ENCODE assay signal across 8 cellular contexts in genomic region chr7:129188372-129188891, GRCh38. TPM values are rescaled to one million over a fixed set of nuclear protein-coding genes. Genes with fewer than 3 reads are reported as not detected.
DNase-seq lines count a peak whose midpoint lies in the region; ATAC-seq and TF ChIP-seq lines count a peak whose summit lies in the region.

TSS of gene SMO (plus strand) at chr7:129188633. CDS start at chr7:129189152, 519 bp downstream.

- TF ChIP-seq EP300 in sigmoid colon (IDR thresholded peaks at IDR 0.05): no peak

- TF ChIP-seq POLR2A in sigmoid colon (IDR thresholded peaks at IDR 0.05): no peak

- peak within 1 kb of the TSS; percentile 65 for H3K4me3 ChIP-seq in Jurkat, Clone E6-1 (ENCODE audit: low read length)
- H3K4me3 ChIP-seq in ascending aorta (peak within 1 kb of the TSS; percentile 86 to 93), iPS DF 6.9 (ENCODE audit: low read length) (peak within 1 kb of the TSS; percentile 88), sigmoid colon (peak within 1 kb of the TSS; percentile 42 to 93 (median 72))

- H3K9me3 ChIP-seq in ascending aorta (no peaks in the 10 kb centered on the region), iPS DF 6.9 (ENCODE audit: control insufficient read depth, insufficient read depth, low read length) (no peaks in the 10 kb centered on the region), sigmoid colon (no peaks in the 10 kb centered on the region)

- intact Hi-C loops in ascending aorta (cut with DNase I): loop anchor here (1.0 kb wide), 1 partner anchor 18 kb away; no protein-coding TSS in a partner anchor
- intact Hi-C loops in sigmoid colon (cut with DNase I): loop anchor here (2.0 kb wide), 1 partner anchor 20 kb away; no protein-coding TSS in a partner anchor

- H3K36me3 ChIP-seq in ascending aorta (no peaks in the 10 kb centered on the region), iPS DF 6.9 (ENCODE audit: control insufficient read depth, insufficient read depth, low read length) (no peaks in the 10 kb centered on the region), sigmoid colon (no peaks in the 10 kb centered on the region)

- H3K27me3 ChIP-seq in ascending aorta (no peaks in the 10 kb centered on the region), iPS DF 6.9 (ENCODE audit: control insufficient read depth, insufficient read depth, low read length) (no peaks in the 10 kb centered on the region; the same call in 1 of the 2 replicates), sigmoid colon (no peaks in the 10 kb centered on the region)

- peak within 1 kb of the TSS in 1 of 2 donors; percentile 38 for H3K27ac ChIP-seq in ascending aorta
- no peak within 1 kb of the TSS for H3K27ac ChIP-seq in iPS DF 6.9 (ENCODE audit: low read length)
- H3K27ac ChIP-seq in sigmoid colon: peak within 1 kb of the TSS; percentile 56 to 70 (median 59)

- ATAC-seq in HG03025 (IDR thresholded peaks at IDR 0.05; ENCODE audit: low FRiP score, unreplicated experiment): no peak
- ATAC-seq in activated CD4-positive, CD25-positive, alpha-beta regulatory T cell treated with anti-CD3 and anti-CD28 coated beads, Interleukin-2, amount 50 U/mL, for 24 hours: no peak

- DNase-seq in NCI-H1092 (lab: John Stamatoyannopoulos, UW) (peak; percentile 17), NCI-H1092 treated with DMSO at 0.1 percent for 48 hours (lab: John Stamatoyannopoulos, UW) (no peak), ascending aorta (ENCODE audit: low spot score in 2 of 2) (peak in 1 of 2 donors; percentile 72), iPS DF 6.9 (ENCODE audit: low read depth, low spot score) (no peak), sigmoid colon (peak; percentile 81)
- DNase-seq in Jurkat, Clone E6-1 (ENCODE audit: low read depth, low spot score): no peak

- no peak for TF ChIP-seq CTCF in ascending aorta (IDR thresholded peaks at IDR 0.05)
- TF ChIP-seq CTCF in sigmoid colon (IDR thresholded peaks at IDR 0.05): no peak

- WGBS in iPS DF 6.9 (ENCODE audit: insufficient coverage, insufficient read length): no CpG with 5 or more reads among the region's 48 CpGs
- 1 to 2% methylated on average over 48 of the region's 48 CpGs for WGBS in sigmoid colon, 2 donors

- H3K4me1 ChIP-seq in ascending aorta (peaks cover 0 to 7% of the 10 kb centered on the region in 2 donors), iPS DF 6.9 (ENCODE audit: control insufficient read depth, insufficient read depth, low read length) (peaks cover 3% of the 10 kb centered on the region; the same call in 1 of the 2 replicates), sigmoid colon (peaks cover 0 to 27% (median 18%) of the 10 kb centered on the region in 4 donors)

RNA-seq across cellular contexts. Expression of gene SMO, which starts in this region (rescaled TPM):
- polyA plus RNA-seq in Jurkat, Clone E6-1 (2012; ENCODE audit: insufficient read depth, insufficient read length): 17.1 TPM
- 12.9 TPM for total RNA-seq in ascending aorta
- 10 to 100 TPM in 2 of 4 donors, 1 to 10 TPM in 2; 6.8 to 18.6 (median 13.0) TPM for total RNA-seq in sigmoid colon
- polyA plus RNA-seq in sigmoid colon: 1 to 10 TPM in 1 of 3 donors, under 1 TPM in 2; 0.60 to 2.8 (median 0.92) TPM

Comparison
In these comparisons a context has a peak if more than half of its experiments do, and no peak if none do; other contexts are left out.
1. DNase-seq: peak in NCI-H1092 (single experiment) and sigmoid colon (single experiment); none in NCI-H1092 treated with DMSO at 0.1 percent for 48 hours (single experiment), Jurkat, Clone E6-1 (single experiment) and iPS DF 6.9 (single experiment).
2. Peak in every context shown above with its lines, with median percentiles within 50 percentile points of each other: H3K4me3 ChIP-seq.